18 cellular contexts compared by ENCODE assay signal in the genomic region with DNA sequence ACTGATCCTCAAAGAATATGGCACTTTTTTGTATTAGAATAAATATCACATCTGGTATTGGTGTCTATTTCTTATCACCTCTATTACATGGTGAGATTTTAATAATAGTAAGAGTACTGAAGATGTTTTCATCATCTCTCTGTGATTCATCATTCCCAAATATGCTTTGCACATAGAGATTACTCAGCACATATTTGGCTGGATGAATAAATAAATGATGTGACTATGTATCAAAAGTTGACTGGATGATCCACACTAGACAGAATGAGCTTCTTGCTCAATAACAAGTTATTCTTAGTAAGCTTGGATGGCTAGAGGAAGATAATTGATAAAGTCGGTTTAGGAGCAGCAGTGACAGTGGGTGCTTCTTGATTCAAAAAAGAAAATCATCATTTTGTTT.
A peak's percentile ranks its signal among the peaks of the same experiment; 100 is the strongest.
DNase-seq lines count a peak whose midpoint lies in the region; ATAC-seq, FAIRE-seq and TF ChIP-seq lines count a peak whose summit lies in the region.
"Had no signal": no experiment of that assay in that cellular context is flagged by ENCODE, and none has a peak within 500 bp of the region (broad histone marks: within the 10 kb centered on the region; RNA-seq: fewer than 3 reads in every experiment).

No MANE protein-coding gene starts in this region.

- H3K36me3 ChIP-seq in bronchial epithelial cell (ENCODE audit: control insufficient read depth, insufficient read depth, low read length) (no peaks in the 10 kb centered on the region), keratinocyte (ENCODE audit: control insufficient read depth in 2 of 2, extremely low read depth in 1 of 2, insufficient read depth in 2 of 2, low read length in 2 of 2) (no peaks in the 10 kb centered on the region)
- H3K36me3 ChIP-seq: cardiac muscle cell, ovary had no signal

- peaks cover 6% of the 10 kb centered on the region for H3K4me1 ChIP-seq in keratinocyte (ENCODE audit: control insufficient read depth, extremely low read depth, insufficient read depth, low read length)

- H3K4me2 ChIP-seq in keratinocyte (ENCODE audit: control insufficient read depth, extremely low read depth, insufficient read depth, low read depth, low read length): no peak overlapping the region
- H3K4me2 ChIP-seq: PC-9 had no signal

- H3K9me1 ChIP-seq in keratinocyte (ENCODE audit: control insufficient read depth, extremely low read depth, insufficient read depth, low read length): no peaks in the 10 kb centered on the region

- TF ChIP-seq CTCF in bronchial epithelial cell (IDR thresholded peaks at IDR 0.05; ENCODE audit: insufficient read depth, low read length, severe bottlenecking) (no peak), keratinocyte (optimal IDR thresholded peaks at IDR 0.05 in 1 of 3, IDR thresholded peaks at IDR 0.05 in 1 of 3, conservative IDR thresholded peaks at IDR 0.05 in 1 of 3; ENCODE audit: extremely low read depth in 1 of 3, insufficient read depth in 2 of 3, low read length in 3 of 3) (no peak)

- H3K4me3 ChIP-seq in bronchial epithelial cell (ENCODE audit: low read depth, low read length): no peak overlapping the region
- H3K4me3 ChIP-seq in keratinocyte (ENCODE audit: control insufficient read depth in 2 of 3, extremely low read depth in 1 of 3, insufficient read depth in 2 of 3, low read depth in 1 of 3, low read length in 3 of 3): no peak overlapping the region
- H3K4me3 ChIP-seq: cardiac muscle cell, ovary, PC-9 had no signal

- dilution Hi-C loops in keratinocyte (cut with MboI; ENCODE audit: extremely low pct_ligation_motif_present, low sequenced_read_pairs): no loop called here

- H3K27me3 ChIP-seq in bronchial epithelial cell (ENCODE audit: control insufficient read depth, insufficient read depth, low read length): no peaks in the 10 kb centered on the region
- H3K27me3 ChIP-seq in keratinocyte (ENCODE audit: control insufficient read depth, extremely low read depth, insufficient read depth, low read length): no peaks in the 10 kb centered on the region
- H3K27me3 ChIP-seq: ovary had no signal

- DNase-seq in AG08396 (ENCODE audit: low spot score): peak; percentile 24
- peak; percentile 35 for DNase-seq in HT1080 (ENCODE audit: low read depth)
- DNase-seq in bronchial epithelial cell (ENCODE audit: low read depth): peak; percentile 97
- DNase-seq in keratinocyte (ENCODE audit: low read depth, low spot score): peak; percentile 25
- DNase-seq: activated naive CD4-positive, alpha-beta T cell; DMS153; MM.1S; NCI-H2029 treated with DMSO at 0.1 percent for 48 hours; NCI-H524 treated with DMSO at 0.1 percent for 48 hours; ovary; small intestine; stimulated activated naive B cell treated with anti-CD40 and anti-IgM and Interleukin-4, amounts not matched to agents 10 μg/mL and 1 μg/mL and 100 μg/mL, for 72 hours had no signal

- ATAC-seq in GM19455 (IDR thresholded peaks at IDR 0.05; ENCODE audit: unreplicated experiment): no peak
- ATAC-seq in GM21447 (IDR thresholded peaks at IDR 0.05; ENCODE audit: unreplicated experiment): no peak
- no peak for ATAC-seq in HG02759 (IDR thresholded peaks at IDR 0.05; ENCODE audit: unreplicated experiment)
- ATAC-seq in GM18511 (IDR thresholded peaks at IDR 0.05; ENCODE audit: unreplicated experiment): no peak
- ATAC-seq: stimulated activated naive B cell treated with anti-CD40 and anti-IgM and Interleukin-4, amounts not matched to agents 10 μg/mL and 1 μg/mL and 100 μg/mL, for 72 hours had no signal

- FAIRE-seq in bronchial epithelial cell (lab: Jason Lieb, UNC) (no peak), keratinocyte (lab: Jason Lieb, UNC) (peak; percentile 39)

- H2AFZ ChIP-seq in keratinocyte (ENCODE audit: control insufficient read depth, low read length): no peak overlapping the region
- H2AFZ ChIP-seq: PC-9 had no signal

- H3K27ac ChIP-seq in keratinocyte (ENCODE audit: control insufficient read depth, insufficient read depth, low read length): no peak overlapping the region
- H3K27ac ChIP-seq: cardiac muscle cell, ovary, PC-9 had no signal

- H3K9me3 ChIP-seq in keratinocyte (ENCODE audit: control insufficient read depth, low read depth, low read length): no peaks in the 10 kb centered on the region
- H3K9me3 ChIP-seq: ovary had no signal

- H3K79me2 ChIP-seq in keratinocyte (ENCODE audit: control insufficient read depth, insufficient read depth, low read length): no peaks in the 10 kb centered on the region

- no peaks in the 10 kb centered on the region for H4K20me1 ChIP-seq in keratinocyte (ENCODE audit: control insufficient read depth, extremely low read depth, insufficient read depth, low read length)

- H3K9ac ChIP-seq in keratinocyte (ENCODE audit: control insufficient read depth, extremely low read depth, insufficient read depth, low read length): no peak overlapping the region

Comparison
In these comparisons a context has a peak if more than half of its experiments do, and no peak if none do; other contexts are left out.
1. DNase-seq: peak in every context shown above with its lines; median percentile 97 in bronchial epithelial cell; 35 in HT1080; 25 in keratinocyte; 24 in AG08396.